In the genomic region with DNA sequence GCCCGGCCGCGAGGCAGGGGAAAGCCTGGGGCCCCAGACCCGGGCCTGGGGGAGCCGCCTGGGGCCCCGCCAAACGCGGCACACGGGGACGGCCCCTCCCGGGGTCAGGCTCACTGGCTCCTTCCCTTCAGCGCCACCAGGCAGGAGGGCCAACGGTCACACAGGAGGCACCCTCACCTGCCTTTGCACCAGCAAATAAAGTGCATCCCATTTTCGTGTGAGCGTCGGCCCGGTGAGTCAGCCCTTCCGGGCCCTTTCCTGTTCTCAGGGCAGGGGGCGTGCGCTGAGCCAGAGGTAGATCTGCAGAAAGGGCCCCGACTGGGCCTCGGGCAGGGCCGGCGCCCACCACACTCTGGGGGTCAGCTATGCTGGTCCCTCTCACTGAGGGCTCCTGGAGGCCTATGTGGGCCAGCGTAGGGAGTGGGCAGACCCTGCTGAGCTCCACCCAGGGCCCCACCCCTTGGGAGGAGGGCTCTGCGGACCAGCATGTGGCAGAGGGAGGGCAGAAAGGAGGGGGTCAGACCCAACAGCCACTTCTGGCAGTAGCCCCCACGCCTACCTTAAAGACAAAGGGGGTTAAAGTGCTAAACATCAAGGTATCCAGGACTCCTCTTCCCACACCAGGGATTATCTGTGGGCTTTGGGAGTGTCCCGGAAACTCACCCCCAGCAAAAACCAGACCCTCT, we compare ENCODE assay signal across 8 cellular contexts. TPM values are rescaled to one million over a fixed set of nuclear protein-coding genes. Genes with fewer than 3 reads are reported as not detected.
DNase-seq lines count a peak whose midpoint lies in the region; ATAC-seq and TF ChIP-seq lines count a peak whose summit lies in the region.

No MANE protein-coding gene starts in this region.

- H3K4me3 ChIP-seq in KMS-11 (IDR thresholded peaks at IDR 0.05; ENCODE audit: insufficient read depth, low read depth, low read length): no peak overlapping the region
- peak overlapping the region; percentile 19 to 100 (median 90) for H3K4me3 ChIP-seq in heart left ventricle

- in situ Hi-C loops in ACHN (cut with HindIII; ENCODE audit: low pct_ligation_motif_present, low pct_unique_long_range_greater_than_20kb, low sequenced_read_pairs): no loop called here

- peaks cover 40% of the 10 kb centered on the region for H3K79me2 ChIP-seq in KMS-11 (ENCODE audit: insufficient read depth, low read depth)

- peak; percentile 29; the same call in 1 of the 2 replicates for TF ChIP-seq CTCF in KMS-11 (conservative IDR thresholded peaks at IDR 0.05; ENCODE audit: low read depth, low read length)
- peak in 3 of 12 donors; percentile 7 to 15 (median 7) for TF ChIP-seq CTCF in heart left ventricle (IDR thresholded peaks at IDR 0.05)

- 6 to 12% (median 8%) methylated on average over 19 to 28 of the region's 28 CpGs for WGBS in heart left ventricle, 4 donors

- H4K20me1 ChIP-seq in KMS-11 (ENCODE audit: insufficient read depth): peaks cover 9% of the 10 kb centered on the region; the same call in 1 of the 2 replicates

- H3K36me3 ChIP-seq in KMS-11 (ENCODE audit: insufficient read depth) (no peaks in the 10 kb centered on the region; the same call in 1 of the 2 replicates), heart left ventricle (peaks cover 0 to 33% (median 14%) of the 10 kb centered on the region in 9 donors)

- DNase-seq in ACHN: peak; percentile 63
- DNase-seq in SK-N-DZ (ENCODE audit: low spot score): peak; percentile 89
- peak; percentile 56 for DNase-seq in activated naive CD8-positive, alpha-beta T cell treated with anti-CD3 and anti-CD28 coated beads, Interleukin-2, amount 50 U/mL, for 16 hours (ENCODE audit: low read depth, low spot score)
- DNase-seq in heart left ventricle: peak in 4 of 5 donors; percentile 66 to 78 (median 68)
- DNase-seq in posterior cingulate gyrus: peak in 8 of 10 donors; percentile 41 to 96 (median 67)

- H2AFZ ChIP-seq in KMS-11 (ENCODE audit: low read depth): peak overlapping the region; percentile 63

- H3K9ac ChIP-seq in KMS-11: peak overlapping the region; percentile 69

- no peaks in the 10 kb centered on the region for H3K9me3 ChIP-seq in heart left ventricle

- intact Hi-C loops in heart left ventricle (cut with DNase I) (no loop called here), posterior cingulate gyrus (cut with DNase I) (loop anchor here (2.0 to 5.0 kb wide), 3 partner anchors 62 to 330 kb away; partner anchors contain the start of genes ARFRP1, DNAJC5 and GMEB2)

- peak in 1 of 2 donors; percentile 29 for TF ChIP-seq POLR2A in heart left ventricle (IDR thresholded peaks at IDR 0.05)

- ATAC-seq in GM18861 (IDR thresholded peaks at IDR 0.05; ENCODE audit: unreplicated experiment) (peak; percentile 17), heart left ventricle (peak; percentile 38 to 54 (median 50)), GM18858 (IDR thresholded peaks at IDR 0.05; ENCODE audit: unreplicated experiment) (no peak)

- H3K4me1 ChIP-seq in KMS-11 (ENCODE audit: low read depth, poor library complexity, severe bottlenecking): peaks cover 37% of the 10 kb centered on the region
- peaks cover 0 to 52% (median 43%) of the 10 kb centered on the region in 12 donors for H3K4me1 ChIP-seq in heart left ventricle

- no peaks in the 10 kb centered on the region for H3K27me3 ChIP-seq in KMS-11 (ENCODE audit: insufficient read depth, low read depth)
- no peaks in the 10 kb centered on the region for H3K27me3 ChIP-seq in heart left ventricle

- H3K27ac ChIP-seq in KMS-11 (peak overlapping the region; percentile 80), heart left ventricle (peak overlapping the region in 11 of 12 donors; percentile 7 to 98 (median 38))

- H3K4me2 ChIP-seq in KMS-11: peak overlapping the region; percentile 100

RNA-seq across cellular contexts. Expression of gene UCKL1, which starts 0.9 kb away (rescaled TPM):
- 37.5 and 37.9 TPM in 2 replicates for polyA plus RNA-seq in SK-N-DZ (2014; cell fraction: cytosol; rRNA removed)
- 113 and 219 TPM in 2 replicates for polyA plus RNA-seq in SK-N-DZ (2014; cell fraction: nucleus; rRNA removed)
- total RNA-seq in heart left ventricle: 10 to 100 TPM; 27.7 to 43.8 (median 37.5) TPM
- polyA plus RNA-seq in heart left ventricle: 10 to 100 TPM; 27.7 to 49.7 TPM

RNA-seq across cellular contexts. Expression of gene ZNF512B, which starts 12.6 kb away (rescaled TPM):
- polyA plus RNA-seq in SK-N-DZ (2014; cell fraction: cytosol; rRNA removed): 23.6 and 26.7 TPM in 2 replicates
- 70.8 and 86.4 TPM in 2 replicates for polyA plus RNA-seq in SK-N-DZ (2014; cell fraction: nucleus; rRNA removed)
- total RNA-seq in heart left ventricle: 10 to 100 TPM in 8 of 9 donors, 1 to 10 TPM in 1; 7.3 to 15.9 (median 12.2) TPM
- 1 to 10 TPM; 7.7 to 9.3 TPM for polyA plus RNA-seq in heart left ventricle

RNA-seq across cellular contexts. Expression of gene SAMD10, which starts 22.3 kb away (rescaled TPM):
- 3.9 and 16.4 TPM in 2 replicates for polyA plus RNA-seq in SK-N-DZ (2014; cell fraction: cytosol; rRNA removed)
- 29.2 and 35.3 TPM in 2 replicates for polyA plus RNA-seq in SK-N-DZ (2014; cell fraction: nucleus; rRNA removed)
- total RNA-seq in heart left ventricle: 1 to 10 TPM; 3.1 to 6.3 (median 4.3) TPM
- polyA plus RNA-seq in heart left ventricle: 1 to 10 TPM; 4.8 to 6.0 TPM

RNA-seq across cellular contexts. Expression of gene PRPF6, which starts 23.8 kb away (rescaled TPM):
- polyA plus RNA-seq in SK-N-DZ (2014; cell fraction: cytosol; rRNA removed): 137 and 140 TPM in 2 replicates
- 105 and 126 TPM in 2 replicates for polyA plus RNA-seq in SK-N-DZ (2014; cell fraction: nucleus; rRNA removed)
- 10 to 100 TPM; 41.4 to 62.6 (median 47.6) TPM for total RNA-seq in heart left ventricle
- polyA plus RNA-seq in heart left ventricle: 10 to 100 TPM; 31.0 to 58.5 TPM
